ENCODE assay signal across 22 cellular contexts in genomic region chr6:158448856-158449255, GRCh38.
DNase-seq lines count a peak whose midpoint lies in the region; ATAC-seq, FAIRE-seq and TF ChIP-seq lines count a peak whose summit lies in the region.
"Had no signal": no experiment of that assay in that cellular context is flagged by ENCODE, and none has a peak within 500 bp of the region (broad histone marks: within the 10 kb centered on the region; RNA-seq: fewer than 3 reads in every experiment).

No MANE protein-coding gene starts in this region.

- peak overlapping the region; percentile 76 for H3K23ac ChIP-seq in neuronal stem cell (ENCODE audit: low read depth, low read length, poor library complexity)

- H2AFZ ChIP-seq in HepG2 (ENCODE audit: low read length): no peak overlapping the region
- H2AFZ ChIP-seq in neuronal stem cell (ENCODE audit: low read length): no peak overlapping the region
- H2AFZ ChIP-seq: GM23338 had no signal

- no peak for TF ChIP-seq EP300 in HepG2 (IDR thresholded peaks at IDR 0.05; ENCODE audit: low read depth in 2 of 2, low read length in 2 of 2)
- no peak for TF ChIP-seq EP300 in HepG2 (CRISPR knock-in tag; IDR thresholded peaks at IDR 0.05; ENCODE audit: borderline replicate concordance)

- H3K14ac ChIP-seq in neuronal stem cell (ENCODE audit: low read length): no peak overlapping the region

- intact Hi-C loops in HepG2 (cut with micrococcal nuclease; ENCODE audit: unreplicated experiment) (no loop called here), right lobe of liver (cut with DNase I) (no loop called here)

- H3K36me3 ChIP-seq in HepG2 (replicated peaks in 1 of 2; ENCODE audit: control insufficient read depth in 1 of 2, insufficient read depth in 2 of 2, low read length in 2 of 2) (peaks cover 27 to 44% of the 10 kb centered on the region in 2 experiments; a peak in 4 of 5 replicates), right lobe of liver (peaks cover 0 to 6% (median 0%) of the 10 kb centered on the region in 4 donors), neuronal stem cell (replicated peaks in 1 of 2; ENCODE audit: control insufficient read depth in 2 of 2, insufficient read depth in 2 of 2, low read length in 2 of 2) (peaks cover 12 to 33% of the 10 kb centered on the region in 2 donors)

- TF ChIP-seq CTCF in HepG2 (CRISPR knock-in tag; IDR thresholded peaks at IDR 0.05) (no peak), right lobe of liver (IDR thresholded peaks at IDR 0.05) (no peak), osteocyte (IDR thresholded peaks at IDR 0.05) (no peak)

- no peaks in the 10 kb centered on the region for H3K4me1 Mint-ChIP-seq in osteocyte (ENCODE audit: unreplicated experiment)
- H3K4me1 Mint-ChIP-seq: B cell, GM23338, H9 had no signal

- BruUV-seq in HepG2 (replicated peaks; lab: Mats Ljungman, UMichigan): no TSS peak

- no peak overlapping the region for H3K4me3 ChIP-seq in HepG2 (replicated peaks in 1 of 3; ENCODE audit: insufficient read depth in 1 of 3, low read depth in 2 of 3, low read length in 3 of 3)
- no peak overlapping the region for H3K4me3 ChIP-seq in right lobe of liver
- no peak overlapping the region for H3K4me3 ChIP-seq in neuronal stem cell (ENCODE audit: low read length in 2 of 2)
- H3K4me3 ChIP-seq: BLaER1, GM12878, GM23338 had no signal

- H3K4me1 ChIP-seq in HepG2 (ENCODE audit: insufficient read depth, low read length): no peaks in the 10 kb centered on the region
- H3K4me1 ChIP-seq in right lobe of liver: no peaks in the 10 kb centered on the region
- H3K4me1 ChIP-seq in neuronal stem cell (ENCODE audit: control insufficient read depth in 2 of 2, insufficient read depth in 1 of 2, low read depth in 1 of 2, low read length in 2 of 2): no peaks in the 10 kb centered on the region

- TF ChIP-seq POLR2A in HepG2 (IDR thresholded peaks at IDR 0.05; ENCODE audit: insufficient read depth in 1 of 2, low read depth in 2 of 2, low read length in 2 of 2) (no peak), right lobe of liver (IDR thresholded peaks at IDR 0.05) (no peak)

- no peak overlapping the region for H2AK5ac ChIP-seq in neuronal stem cell (ENCODE audit: low read depth, low read length)

- no peak overlapping the region for H2BK5ac ChIP-seq in neuronal stem cell (ENCODE audit: low read length)

- H3K9me3 ChIP-seq in HepG2 (ENCODE audit: low read length): no peaks in the 10 kb centered on the region
- H3K9me3 ChIP-seq in right lobe of liver: no peaks in the 10 kb centered on the region
- H3K9me3 ChIP-seq in neuronal stem cell (replicated peaks in 1 of 2; ENCODE audit: control insufficient read depth in 2 of 2, insufficient read depth in 1 of 2, low read depth in 1 of 2, low read length in 2 of 2): no peaks in the 10 kb centered on the region
- H3K9me3 ChIP-seq: BLaER1, Caco-2 had no signal

- H4K8ac ChIP-seq in neuronal stem cell (ENCODE audit: low read depth, low read length): no peak overlapping the region

- H3K27ac ChIP-seq in HepG2 (ENCODE audit: extremely low read length, insufficient read depth, low read length): no peak overlapping the region
- H3K27ac ChIP-seq in right lobe of liver: no peak overlapping the region
- no peak overlapping the region for H3K27ac ChIP-seq in neuronal stem cell (replicated peaks; ENCODE audit: low read length)
- H3K27ac ChIP-seq: 22Rv1, BLaER1, C4-2B had no signal

- DNase-seq in HepG2 (ENCODE audit: low spot score): no peak
- DNase-seq in right lobe of liver: no peak
- DNase-seq in cerebellum (ENCODE audit: low spot score): peak; percentile 20
- DNase-seq in neuronal stem cell (ENCODE audit: low spot score): no peak
- no peak for DNase-seq in osteocyte (ENCODE audit: extremely low spot score, unreplicated experiment)
- DNase-seq in pons (ENCODE audit: low spot score): no peak
- DNase-seq in RPMI8226: no peak
- DNase-seq: Caco-2; CD4-positive, CD25-positive, alpha-beta regulatory T cell; CD8-positive, alpha-beta T cell; DMS153; DND-41; GDM1; H9 had no signal

- no peak overlapping the region for H3K4me3 Mint-ChIP-seq in osteocyte (ENCODE audit: unreplicated experiment)
- H3K4me3 Mint-ChIP-seq: B cell; CD4-positive, CD25-positive, alpha-beta regulatory T cell; CD8-positive, alpha-beta T cell; GM23338; H9 had no signal

- WGBS in HepG2 (ENCODE audit: low lambda C conversion rate): 99% methylated on average over 14 of the region's 14 CpGs
- 97% methylated on average over 4 of the region's 14 CpGs for WGBS in right lobe of liver (ENCODE audit: insufficient coverage, low coverage, low lambda C conversion rate, missing lambda C conversion rate)
- WGBS in neuronal stem cell (ENCODE audit: extremely low coverage in 2 of 2, insufficient read length in 2 of 2, insufficient replicate concordance in 1 of 2), 2 donors: no CpG with 5 or more reads among the region's 14 CpGs

- no peaks in the 10 kb centered on the region for H3K27me3 Mint-ChIP-seq in osteocyte (ENCODE audit: unreplicated experiment)
- H3K27me3 Mint-ChIP-seq: B cell; CD4-positive, CD25-positive, alpha-beta regulatory T cell had no signal

- CTCF ChIA-PET in HepG2 (lab: Yijun Ruan, JAX; ENCODE audit: low intra/inter-chr PET ratio, low total read pairs): no interaction called here

- H3K4ac ChIP-seq in neuronal stem cell (ENCODE audit: low read length): no peak overlapping the region

- no peak for FAIRE-seq in HepG2 (lab: Jason Lieb, UNC)
- FAIRE-seq: A204.1, GM12878, GM19239 had no signal

- TF ChIP-seq RAD21 in HepG2 (CRISPR knock-in tag; IDR thresholded peaks at IDR 0.05): no peak

- no peaks in the 10 kb centered on the region for H3K9me3 Mint-ChIP-seq in osteocyte (ENCODE audit: unreplicated experiment)
- H3K9me3 Mint-ChIP-seq: CD4-positive, CD25-positive, alpha-beta regulatory T cell; CD8-positive, alpha-beta T cell; GM23338; H9 had no signal

- peaks cover 16% of the 10 kb centered on the region for H3K36me3 Mint-ChIP-seq in osteocyte (ENCODE audit: unreplicated experiment)

- ATAC-seq in HepG2: no peak
- ATAC-seq in right lobe of liver: no peak
- ATAC-seq: CD8-positive, alpha-beta T cell; GM12878; GM23338 had no signal

- POLR2A ChIA-PET in HepG2 (lab: Yijun Ruan, JAX): no interaction called here

- no peak overlapping the region for H2BK12ac ChIP-seq in neuronal stem cell (ENCODE audit: low read length)

- no peak overlapping the region for H2BK15ac ChIP-seq in neuronal stem cell (ENCODE audit: low read length)

- no peaks in the 10 kb centered on the region for H3K79me1 ChIP-seq in neuronal stem cell (ENCODE audit: low read depth, low read length)

- no peaks in the 10 kb centered on the region for H3K79me2 ChIP-seq in HepG2 (ENCODE audit: insufficient read depth, low read length)

- H3K9ac ChIP-seq in HepG2 (ENCODE audit: insufficient read depth, low read depth, low read length) (no peak overlapping the region), neuronal stem cell (ENCODE audit: low read depth, low read length, poor library complexity) (peak overlapping the region; percentile 13)
- H3K9ac ChIP-seq: BLaER1 had no signal

- in situ Hi-C loops in HepG2 (cut with HindIII; ENCODE audit: extremely low pct_ligation_motif_present, low pct_unique_long_range_greater_than_20kb): no loop called here

- no peak overlapping the region for H3K27ac Mint-ChIP-seq in osteocyte (ENCODE audit: unreplicated experiment)
- H3K27ac Mint-ChIP-seq: B cell; CD4-positive, CD25-positive, alpha-beta regulatory T cell; CD8-positive, alpha-beta T cell; GM23338; H9 had no signal

- H4K91ac ChIP-seq in neuronal stem cell (ENCODE audit: low read depth, low read length, poor library complexity): no peak overlapping the region

- H3K4me2 ChIP-seq in HepG2 (ENCODE audit: low read depth, low read length) (no peak overlapping the region), neuronal stem cell (ENCODE audit: insufficient read depth, low read length, poor library complexity, severe bottlenecking) (no peak overlapping the region)
- H3K4me2 ChIP-seq: BLaER1, GM23338 had no signal

- no peak overlapping the region for H3K18ac ChIP-seq in neuronal stem cell (ENCODE audit: low read length)

- H3K27me3 ChIP-seq in HepG2 (ENCODE audit: control insufficient read depth in 1 of 2, insufficient read depth in 2 of 2, low read length in 2 of 2) (no peaks in the 10 kb centered on the region), right lobe of liver (no peaks in the 10 kb centered on the region), neuronal stem cell (ENCODE audit: control insufficient read depth in 3 of 3, insufficient read depth in 3 of 3, low read depth in 1 of 3, low read length in 3 of 3) (no peaks in the 10 kb centered on the region)
- H3K27me3 ChIP-seq: BLaER1 had no signal

- no peak overlapping the region for H2BK120ac ChIP-seq in neuronal stem cell (ENCODE audit: low read depth, low read length)

- no peaks in the 10 kb centered on the region for H4K20me1 ChIP-seq in HepG2 (ENCODE audit: insufficient read depth, low read length)

TF ChIP-seq in HepG2, 621 proteins besides CTCF, POLR2A, EP300 and RAD21 (continues in another document):
- TF ChIP-seq ZNF687 (CRISPR knock-in tag; IDR thresholded peaks at IDR 0.05) (0 out of 2 replicates have a peak, but pooled peaks have one; percentile 13), DPF2 (CRISPR knock-in tag; IDR thresholded peaks at IDR 0.05; ENCODE audit: borderline replicate concordance, low read depth) (no peak), ZNF333 (CRISPR knock-in tag; IDR thresholded peaks at IDR 0.05; ENCODE audit: borderline replicate concordance) (no peak)
